In the genomic region with DNA sequence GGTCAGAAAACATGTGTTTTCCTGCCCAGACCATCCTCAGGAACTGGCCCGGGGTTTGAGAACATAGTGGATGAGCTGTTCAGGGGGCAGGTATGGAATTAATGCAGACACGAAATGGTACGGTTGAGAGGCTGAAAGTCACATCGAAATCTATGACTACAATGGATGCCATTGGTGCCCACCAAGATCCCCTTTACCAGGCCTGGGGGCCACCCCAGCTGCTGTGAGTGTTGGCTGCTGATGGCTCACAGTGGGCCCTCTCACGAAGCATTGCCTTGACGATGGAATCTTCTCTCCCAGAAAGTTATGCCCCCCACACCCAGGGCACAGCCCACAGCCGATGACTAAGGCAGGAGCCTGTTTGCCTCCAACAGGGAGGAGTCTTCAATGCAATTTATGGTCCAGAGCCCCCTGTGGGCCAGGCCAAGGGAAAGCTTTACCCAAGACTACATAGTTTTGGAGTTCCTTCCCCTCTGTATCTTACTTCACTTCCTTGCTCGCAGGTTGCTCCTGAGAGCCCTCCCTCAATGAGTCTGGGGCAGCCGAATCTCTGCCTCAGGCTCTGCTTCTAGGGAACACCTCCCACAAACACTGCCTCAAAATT, we compare ENCODE assay signal across 15 cellular contexts.
"Had no signal": no experiment of that assay in that cellular context is flagged by ENCODE, and none has a peak within 500 bp of the region (broad histone marks: within the 10 kb centered on the region; RNA-seq: fewer than 3 reads in every experiment).

No MANE protein-coding gene starts in this region.

- H3K36me3 Mint-ChIP-seq: stimulated activated effector memory CD8-positive, alpha-beta T cell treated with anti-CD3 and anti-CD28 coated beads, Interleukin-12 subunit alpha, Interleukin-12 subunit beta, amount 100 ng/mL, for 72 hours had no signal

- H3K27ac Mint-ChIP-seq: activated CD4-positive, alpha-beta T cell treated with anti-CD3 and anti-CD28 coated beads, Interleukin-2, amount 10 ng/mL, durations not matched to agents 7 days and 5 days; activated naive CD8-positive, alpha-beta T cell; stimulated activated effector memory CD8-positive, alpha-beta T cell treated with anti-CD3 and anti-CD28 coated beads, Interleukin-12 subunit alpha, Interleukin-12 subunit beta, amount 100 ng/mL, for 72 hours; T-helper 1 cell treated with Interleukin-12 subunit alpha and Interleukin-12 subunit beta and Interleukin-4 antibody, amounts not matched to agents 30 μg/mL and 1 μg/mL, for 36 hours had no signal

- H3K27ac ChIP-seq: heart right ventricle, neutrophil, parathyroid adenoma, thyroid gland had no signal

- H3K4me1 Mint-ChIP-seq: activated CD4-positive, alpha-beta T cell treated with anti-CD3 and anti-CD28 coated beads, Interleukin-2, amount 10 ng/mL, durations not matched to agents 7 days and 5 days; naive B cell; stimulated activated effector memory CD8-positive, alpha-beta T cell treated with anti-CD3 and anti-CD28 coated beads, Interleukin-12 subunit alpha, Interleukin-12 subunit beta, amount 100 ng/mL, for 72 hours had no signal

- H3K9ac ChIP-seq: parathyroid adenoma had no signal

- H3K36me3 ChIP-seq: heart right ventricle, neutrophil, thyroid gland had no signal

- H3K4me3 ChIP-seq: heart right ventricle, thyroid gland had no signal

- H3K79me2 ChIP-seq: parathyroid adenoma had no signal

- H3K4me3 Mint-ChIP-seq: activated CD4-positive, alpha-beta T cell treated with anti-CD3 and anti-CD28 coated beads, Interleukin-2, amount 10 ng/mL, durations not matched to agents 7 days and 5 days; activated naive CD8-positive, alpha-beta T cell; naive B cell; stimulated activated effector memory CD8-positive, alpha-beta T cell treated with anti-CD3 and anti-CD28 coated beads, Interleukin-12 subunit alpha, Interleukin-12 subunit beta, amount 100 ng/mL, for 72 hours; T-helper 1 cell treated with Interleukin-12 subunit alpha and Interleukin-12 subunit beta and Interleukin-4 antibody, amounts not matched to agents 30 μg/mL and 1 μg/mL, for 36 hours had no signal

- H3K4me1 ChIP-seq: heart right ventricle, parathyroid adenoma, thyroid gland had no signal

- ATAC-seq: heart right ventricle; left lobe of liver; stimulated activated effector memory CD8-positive, alpha-beta T cell treated with anti-CD3 and anti-CD28 coated beads, Interleukin-12 subunit alpha, Interleukin-12 subunit beta, amount 100 ng/mL, for 72 hours had no signal

- DNase-seq: activated CD4-positive, alpha-beta T cell treated with anti-CD3 and anti-CD28 coated beads, Interleukin-2, amount 10 ng/mL, durations not matched to agents 7 days and 5 days; activated CD8-positive, alpha-beta memory T cell treated with anti-CD3 and anti-CD28 coated beads, Interleukin-2, amount 50 U/mL, for 48 hours; activated gamma-delta T cell treated with Interleukin-2 at 50 U/mL for 16 hours; cerebellar nuclear complex; effector CD8-positive, alpha-beta T cell; heart right ventricle; naive B cell; retina; thyroid gland had no signal

- H3K27me3 ChIP-seq: thyroid gland had no signal

- H3K9me3 Mint-ChIP-seq: activated CD4-positive, alpha-beta T cell treated with anti-CD3 and anti-CD28 coated beads, Interleukin-2, amount 10 ng/mL, durations not matched to agents 7 days and 5 days; T-helper 1 cell treated with Interleukin-12 subunit alpha and Interleukin-12 subunit beta and Interleukin-4 antibody, amounts not matched to agents 30 μg/mL and 1 μg/mL, for 36 hours had no signal
